Comparison of ENCODE assay signal across 9 cellular contexts in genomic region chr6:134379086-134379485, GRCh38.
DNase-seq lines count a peak whose midpoint lies in the region; ATAC-seq and TF ChIP-seq lines count a peak whose summit lies in the region.
"Had no signal": no experiment of that assay in that cellular context is flagged by ENCODE, and none has a peak within 500 bp of the region (broad histone marks: within the 10 kb centered on the region; RNA-seq: fewer than 3 reads in every experiment).

No MANE protein-coding gene starts in this region.

- intact Hi-C loops in upper lobe of right lung (cut with DNase I) (no loop called here), ascending aorta (cut with DNase I) (loop anchor here (10.0 kb wide), 2 partner anchors 446 to 526 kb away; no protein-coding TSS in a partner anchor)

- peak; percentile 98 for ATAC-seq in HG03045 (IDR thresholded peaks at IDR 0.05; ENCODE audit: unreplicated experiment)
- peak; percentile 82 for ATAC-seq in upper lobe of right lung

- no peaks in the 10 kb centered on the region for H3K9me3 ChIP-seq in upper lobe of right lung
- no peaks in the 10 kb centered on the region for H3K9me3 ChIP-seq in ascending aorta

- peaks cover 17% of the 10 kb centered on the region for H3K4me1 ChIP-seq in upper lobe of right lung
- H3K4me1 ChIP-seq in ascending aorta, result peaks cover 4 to 6% of the 10 kb centered on the region in 2 donors

- TF ChIP-seq CTCF in upper lobe of right lung (IDR thresholded peaks at IDR 0.05), result no peak
- no peak for TF ChIP-seq CTCF in ascending aorta (IDR thresholded peaks at IDR 0.05)

- peak; percentile 72 for DNase-seq in activated effector memory CD4-positive, alpha-beta T cell treated with anti-CD3 and anti-CD28 coated beads, Interleukin-2, amount 50 U/mL, for 16 hours
- no peak for DNase-seq in activated effector memory CD4-positive, alpha-beta T cell treated with Interleukin-2 at 50 U/mL for 16 hours
- DNase-seq in T-helper 9 cell (peak; percentile 0), iPS-NIHi7 (ENCODE audit: extremely low spot score) (peak; percentile 37), upper lobe of right lung (no peak), amygdala (lab: John Stamatoyannopoulos, UW) (no peak), ascending aorta (ENCODE audit: low spot score in 2 of 2) (no peak)
- DNase-seq: natural killer cell had no signal

- H3K36me3 ChIP-seq in upper lobe of right lung (no peaks in the 10 kb centered on the region), ascending aorta (no peaks in the 10 kb centered on the region)

- no peaks in the 10 kb centered on the region for H3K27me3 ChIP-seq in upper lobe of right lung
- H3K27me3 ChIP-seq in ascending aorta, result no peaks in the 10 kb centered on the region

- H3K4me3 ChIP-seq in upper lobe of right lung (no peak overlapping the region), ascending aorta (no peak overlapping the region)

- H3K27ac ChIP-seq in upper lobe of right lung, result peak overlapping the region; percentile 45
- H3K27ac ChIP-seq in ascending aorta, result no peak overlapping the region

Comparison
In these comparisons a context has a peak if more than half of its experiments do, and no peak if none do; other contexts are left out.
1. DNase-seq: peak in activated effector memory CD4-positive, alpha-beta T cell treated with anti-CD3 and anti-CD28 coated beads, Interleukin-2, amount 50 U/mL, for 16 hours (single experiment), T-helper 9 cell (single experiment) and iPS-NIHi7 (single experiment); none in activated effector memory CD4-positive, alpha-beta T cell treated with Interleukin-2 at 50 U/mL for 16 hours (single experiment), upper lobe of right lung (single experiment), amygdala (0 of 56) and ascending aorta (0 of 2).